ENCODE assay signal across 8 cellular contexts in genomic region chr4:140116442-140117104, GRCh38. TPM values are rescaled to one million over a fixed set of nuclear protein-coding genes. Genes with fewer than 3 reads are reported as not detected.
A peak's percentile ranks its signal among the peaks of the same experiment; 100 is the strongest.
DNase-seq lines count a peak whose midpoint lies in the region; ATAC-seq, FAIRE-seq and TF ChIP-seq lines count a peak whose summit lies in the region.

No MANE protein-coding gene starts in this region.

- CTCF ChIA-PET in T-cell (lab: Charles Lee) (interaction anchor here (0.8 to 1.1 kb wide), 3 partner anchors 16 to 63 kb away, joined by 3 to 5 read pairs (median 4); no protein-coding TSS in a partner anchor), HEK293T (lab: Yijun Ruan, JAX) (no interaction called here)

- peaks cover 16 to 27% (median 17%) of the 10 kb centered on the region in 3 donors for H3K4me1 Mint-ChIP-seq in T-cell

- DNase-seq in GM12891 (ENCODE audit: insufficient read length, low spot score) (no peak), T-cell (no peak), islet precursor cell (peak; percentile 90), NCI-H187 (lab: John Stamatoyannopoulos, UW) (no peak), cortex of kidney (lab: John Stamatoyannopoulos, UW) (no peak), HEK293T (ENCODE audit: extremely low spot score) (no peak)

- POLR2A ChIA-PET in T-cell (lab: Charles Lee) = no interaction called here
- POLR2A ChIA-PET in HEK293T (lab: Yijun Ruan, JAX) = interaction anchor here (0.8 to 1.2 kb wide), 2 partner anchors 21 to 34 kb away, joined by 3 to 4 read pairs; no protein-coding TSS in a partner anchor

- TF ChIP-seq POLR2A in GM12891 (IDR thresholded peaks at IDR 0.05; ENCODE audit: low read depth, low read length) = no peak

- H3K4me3 Mint-ChIP-seq in T-cell = no peak overlapping the region

- H3K27ac Mint-ChIP-seq in T-cell = peak overlapping the region in 1 of 2 donors; percentile 35

- H3K27me3 Mint-ChIP-seq in T-cell = no peaks in the 10 kb centered on the region

- FAIRE-seq in GM12891 (lab: Jason Lieb, UNC) = peak; percentile 23

- no peaks in the 10 kb centered on the region for H3K36me3 Mint-ChIP-seq in T-cell

- no peaks in the 10 kb centered on the region for H3K9me3 Mint-ChIP-seq in T-cell

- peak; percentile 50 for ATAC-seq in HG03378 (IDR thresholded peaks at IDR 0.05; ENCODE audit: unreplicated experiment)
- peak; percentile 78 to 93 (median 86) for ATAC-seq in T-cell (replicated peaks in 1 of 4)
- ATAC-seq in GM18907 (IDR thresholded peaks at IDR 0.05; ENCODE audit: unreplicated experiment) = no peak

TF ChIP-seq in GM12891, 5 proteins besides CTCF, POLR2A, EP300 and RAD21:
- TF ChIP-seq PAX5 (IDR thresholded peaks at IDR 0.05; ENCODE audit: insufficient read depth, low read length, severe bottlenecking) (no peak), POU2F2 (IDR thresholded peaks at IDR 0.05; ENCODE audit: low read depth, low read length) (no peak), TAF1 (IDR thresholded peaks at IDR 0.05; ENCODE audit: low read depth, low read length) (no peak), POLR2AphosphoS5 (IDR thresholded peaks at IDR 0.05; ENCODE audit: low read depth, low read length) (no peak), SPI1 (IDR thresholded peaks at IDR 0.05; ENCODE audit: low read depth, low read length) (no peak)
TF ChIP-seq in GM12891: peak in this region for 0.

TF ChIP-seq in HEK293T, 16 proteins besides CTCF, POLR2A, EP300 and RAD21:
- TF ChIP-seq L3MBTL2 (conservative IDR thresholded peaks at IDR 0.05) (no peak), TARDBP (IDR thresholded peaks at IDR 0.05) (no peak), ARNT (IDR thresholded peaks at IDR 0.05) (no peak), CTBP1 (IDR thresholded peaks at IDR 0.05; ENCODE audit: borderline replicate concordance) (no peak), SP1 (IDR thresholded peaks at IDR 0.05) (no peak), HDGF (IDR thresholded peaks at IDR 0.05; ENCODE audit: borderline replicate concordance) (no peak), BHLHE40 (IDR thresholded peaks at IDR 0.05; ENCODE audit: borderline replicate concordance) (no peak), NFRKB (IDR thresholded peaks at IDR 0.05) (no peak), ELF4 (IDR thresholded peaks at IDR 0.05) (no peak), PKNOX1 (IDR thresholded peaks at IDR 0.05) (no peak), ZNF384 (IDR thresholded peaks at IDR 0.05) (no peak), SUZ12 (IDR thresholded peaks at IDR 0.05) (no peak), LEF1 (IDR thresholded peaks at IDR 0.05; ENCODE audit: borderline replicate concordance) (no peak)

RNA-seq across cellular contexts. Expression of gene MAML3, which starts 37.4 kb away (rescaled TPM):
- 0.01 TPM for polyA plus RNA-seq in GM12891 (2012; ENCODE audit: low read depth, missing spikeins)
- 1 to 10 TPM; 2.0 to 3.4 (median 2.7) TPM for total RNA-seq in T-cell
